In the genomic region with DNA sequence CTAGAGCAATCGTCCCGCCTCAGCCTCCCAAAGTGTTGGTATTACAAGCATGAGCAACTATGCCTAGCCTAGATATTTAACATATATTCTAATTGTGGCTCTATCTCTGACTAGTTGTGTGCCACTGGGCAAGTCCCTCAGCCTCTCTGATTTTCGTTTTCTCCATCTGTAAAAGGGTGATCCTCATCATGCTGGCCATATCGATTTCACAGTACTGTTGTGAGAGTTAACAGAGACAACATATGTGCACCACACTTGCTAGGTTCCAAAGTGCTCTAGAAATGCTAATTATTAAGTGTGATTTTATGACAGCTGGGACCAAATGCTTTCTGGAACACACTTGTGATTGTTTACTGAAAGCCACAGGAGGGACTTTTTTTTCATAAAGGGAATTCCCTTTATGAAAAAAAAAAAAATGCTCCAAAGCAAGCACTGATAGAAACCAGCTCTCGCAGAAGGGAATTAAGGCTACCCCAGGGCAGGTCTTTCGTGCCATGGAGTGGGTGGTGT, we compare ENCODE assay signal across 9 cellular contexts.
DNase-seq lines count a peak whose midpoint lies in the region; ATAC-seq and TF ChIP-seq lines count a peak whose summit lies in the region.
"Had no signal": no experiment of that assay in that cellular context is flagged by ENCODE, and none has a peak within 500 bp of the region (broad histone marks: within the 10 kb centered on the region; RNA-seq: fewer than 3 reads in every experiment).

No MANE protein-coding gene starts in this region.

- H3F3A ChIP-seq in smooth muscle cell (ENCODE audit: low read depth) = no peaks in the 10 kb centered on the region

- H2AFZ ChIP-seq in hepatocyte = no peak overlapping the region
- H2AFZ ChIP-seq in smooth muscle cell (ENCODE audit: low read depth) = no peak overlapping the region

- DNase-seq in NCI-H524 treated with DMSO at 0.1 percent for 48 hours (lab: John Stamatoyannopoulos, UW) = peak; percentile 89
- DNase-seq in hepatocyte (ENCODE audit: low spot score) = no peak
- DNase-seq in amygdala (lab: John Stamatoyannopoulos, UW) = no peak
- DNase-seq in smooth muscle cell (lab: John Stamatoyannopoulos, UW; ENCODE audit: unreplicated experiment) = no peak
- DNase-seq: EL, NCI-H2081 treated with DMSO at 0.1 percent for 48 hours had no signal

- H3K79me2 ChIP-seq in hepatocyte (no peaks in the 10 kb centered on the region), smooth muscle cell (ENCODE audit: low read depth) (no peaks in the 10 kb centered on the region)

- peak; percentile 76 for ATAC-seq in GM18867 (IDR thresholded peaks at IDR 0.05; ENCODE audit: unreplicated experiment)
- ATAC-seq in GM21360 (IDR thresholded peaks at IDR 0.05; ENCODE audit: unreplicated experiment) = peak; percentile 54
- peak; percentile 85 for ATAC-seq in HG03045 (IDR thresholded peaks at IDR 0.05; ENCODE audit: unreplicated experiment)

- H3K9ac ChIP-seq in smooth muscle cell (ENCODE audit: low read depth) = no peak overlapping the region

- H3K27ac ChIP-seq in hepatocyte (no peak overlapping the region), smooth muscle cell (ENCODE audit: low read depth) (no peak overlapping the region)

- WGBS in hepatocyte (ENCODE audit: low lambda C conversion rate, missing lambda C conversion rate) = 91% methylated on average over 6 of the region's 6 CpGs
- 93% methylated on average over 6 of the region's 6 CpGs for WGBS in smooth muscle cell (ENCODE audit: low lambda C conversion rate)

- H3K9me2 ChIP-seq in hepatocyte (replicated peaks; ENCODE audit: insufficient read depth) = no peaks in the 10 kb centered on the region

- H3K4me3 ChIP-seq in hepatocyte = no peak overlapping the region
- no peak overlapping the region for H3K4me3 ChIP-seq in smooth muscle cell

- H3K9me3 ChIP-seq in hepatocyte (ENCODE audit: low read depth) = no peaks in the 10 kb centered on the region
- no peaks in the 10 kb centered on the region for H3K9me3 ChIP-seq in smooth muscle cell (replicated peaks; ENCODE audit: low read depth)

- no peaks in the 10 kb centered on the region for H3K27me3 ChIP-seq in hepatocyte
- no peaks in the 10 kb centered on the region for H3K27me3 ChIP-seq in smooth muscle cell (ENCODE audit: low read depth)

- no peaks in the 10 kb centered on the region for H3K36me3 ChIP-seq in hepatocyte (replicated peaks; ENCODE audit: insufficient read depth, low read depth)
- no peaks in the 10 kb centered on the region for H3K36me3 ChIP-seq in smooth muscle cell (ENCODE audit: low read depth)

- H4K20me1 ChIP-seq in hepatocyte (ENCODE audit: insufficient read depth, poor library complexity, severe bottlenecking) (no peaks in the 10 kb centered on the region), smooth muscle cell (ENCODE audit: low read depth) (no peaks in the 10 kb centered on the region)

- H3K4me2 ChIP-seq in hepatocyte (no peak overlapping the region), smooth muscle cell (no peak overlapping the region)

- H3K4me1 ChIP-seq in hepatocyte (ENCODE audit: insufficient read depth) = no peaks in the 10 kb centered on the region
- H3K4me1 ChIP-seq in smooth muscle cell (ENCODE audit: low read depth) = no peaks in the 10 kb centered on the region

- no peak for TF ChIP-seq CTCF in hepatocyte (IDR thresholded peaks at IDR 0.05; ENCODE audit: poor library complexity)
- no peak for TF ChIP-seq CTCF in smooth muscle cell (IDR thresholded peaks at IDR 0.05; ENCODE audit: borderline replicate concordance, insufficient read depth, poor library complexity, severe bottlenecking)
